8 cellular contexts compared by ENCODE assay signal in genomic region chr3:195542261-195542660, GRCh38. TPM values are rescaled to one million over a fixed set of nuclear protein-coding genes. Genes with fewer than 3 reads are reported as not detected.
DNase-seq lines count a peak whose midpoint lies in the region; ATAC-seq and TF ChIP-seq lines count a peak whose summit lies in the region.

No MANE protein-coding gene starts in this region.

- H3K27me3 Mint-ChIP-seq in CD14-positive monocyte (ENCODE audit: low read depth in 3 of 3) (peaks cover 17 to 25% (median 24%) of the 10 kb centered on the region in 3 donors), WTC11 (ENCODE audit: low read depth) (peaks cover 48% of the 10 kb centered on the region)

- no peak for TF ChIP-seq POLR2A in HCT116 (IDR thresholded peaks at IDR 0.05; ENCODE audit: borderline replicate concordance, extremely low read depth, insufficient read depth, insufficient read length)
- no peak for TF ChIP-seq POLR2A in spleen (IDR thresholded peaks at IDR 0.05)

- intact Hi-C loops in CD14-positive monocyte (cut with micrococcal nuclease) = loop anchor here (5.0 to 10.0 kb wide), 3 partner anchors 100 to 363 kb away; partner anchors contain the start of genes ACAP2 (in 1 of the 2), TNK2 (in 1 of the 2) and XXYLT1 (in 1 of the 2)
- intact Hi-C loops in HCT116 (cut with micrococcal nuclease) = no loop called here
- intact Hi-C loops in spleen (cut with DNase I; ENCODE audit: low total_unique reads) = no loop called here

- BruUV-seq in HCT116 (replicated peaks; lab: Mats Ljungman, UMichigan) = TSS peak; percentile 54

- H3K27ac Mint-ChIP-seq in CD14-positive monocyte (peak overlapping the region; percentile 93 to 98 (median 96)), WTC11 (no peak overlapping the region)

- H3K27me3 ChIP-seq in HCT116 (ENCODE audit: insufficient read depth, low read length) = no peaks in the 10 kb centered on the region
- no peaks in the 10 kb centered on the region; the same call in 1 of the 2 replicates for H3K27me3 ChIP-seq in iPS DF 6.9 (ENCODE audit: control insufficient read depth, insufficient read depth, low read length)
- H3K27me3 ChIP-seq in spleen (replicated peaks in 1 of 7) = no peaks in the 10 kb centered on the region

- RAD21 ChIA-PET in HCT116 (lab: Charles Lee; ENCODE audit: low non-redundant PET in 1 of 2, low total read pairs in 2 of 2, uncharacterized antibody in 2 of 2, unreplicated experiment in 2 of 2) = no interaction called here

- H3K9ac ChIP-seq in HCT116 (ENCODE audit: low read length) = peak overlapping the region; percentile 74

- peak overlapping the region; percentile 89 to 94 for H3K4me3 Mint-ChIP-seq in CD14-positive monocyte
- H3K4me3 Mint-ChIP-seq in WTC11 = peak overlapping the region; percentile 89

- WGBS in iPS DF 6.9 (ENCODE audit: insufficient coverage, insufficient read length) = no CpG with 5 or more reads among the region's 6 CpGs
- 1% methylated on average over 6 of the region's 6 CpGs for WGBS in spleen, 5 donors

- peak overlapping the region; percentile 83 for H3K4me2 ChIP-seq in HCT116 (ENCODE audit: low read length)

- no peaks in the 10 kb centered on the region for H3K9me2 ChIP-seq in HCT116 (ENCODE audit: insufficient read depth)

- peaks cover 0 to 2% (median 0%) of the 10 kb centered on the region in 7 donors for H3K9me3 Mint-ChIP-seq in CD14-positive monocyte
- H3K9me3 Mint-ChIP-seq in WTC11 = no peaks in the 10 kb centered on the region

- H3K4me1 ChIP-seq in HCT116 (ENCODE audit: control insufficient read depth in 1 of 2, insufficient read depth in 2 of 2, low read length in 2 of 2) = peaks cover 18 to 34% of the 10 kb centered on the region in 2 experiments
- no peaks in the 10 kb centered on the region; the same call in 1 of the 2 replicates for H3K4me1 ChIP-seq in iPS DF 6.9 (ENCODE audit: control insufficient read depth, insufficient read depth, low read length)
- peaks cover 44 to 90% (median 82%) of the 10 kb centered on the region in 6 donors for H3K4me1 ChIP-seq in spleen

- DNase-seq in CD14-positive monocyte (ENCODE audit: low spot score) (no peak), HCT116 (ENCODE audit: low read depth, low spot score) (no peak), WTC11 (ENCODE audit: low spot score) (no peak), iPS DF 6.9 (ENCODE audit: low read depth, low spot score) (no peak), spleen (no peak), nucleus accumbens (lab: John Stamatoyannopoulos, UW) (no peak)
- DNase-seq in effector CD8-positive, alpha-beta T cell (lab: John Stamatoyannopoulos, UW) = no peak

- peaks cover 53% of the 10 kb centered on the region for H3K79me2 ChIP-seq in HCT116 (ENCODE audit: insufficient read depth, low read length)

- TF ChIP-seq CTCF in CD14-positive monocyte (IDR thresholded peaks at IDR 0.05) (no peak), HCT116 (IDR thresholded peaks at IDR 0.05 in 2 of 3, conservative IDR thresholded peaks at IDR 0.05 in 1 of 3; ENCODE audit: borderline replicate concordance in 1 of 3, insufficient read depth in 1 of 3, low read depth in 2 of 3, low read length in 2 of 3) (no peak), WTC11 (IDR thresholded peaks at IDR 0.05) (no peak), spleen (IDR thresholded peaks at IDR 0.05 in 8 of 11, conservative IDR thresholded peaks at IDR 0.05 in 3 of 11) (no peak)

- CTCF ChIA-PET in HCT116 (lab: Charles Lee) (interaction anchor here (1.5 to 3.1 kb wide), 2 partner anchors 271 to 980 kb away, joined by 4 to 15 read pairs; partner anchors contain the start of gene XXYLT1), WTC11 (lab: Charles Lee) (interaction anchor here (1.6 to 3.5 kb wide), 2 partner anchors 14 to 272 kb away, joined by 7 to 37 read pairs; partner anchors contain the start of gene XXYLT1)

- peak overlapping the region; percentile 74 to 76 for H3K4me3 ChIP-seq in HCT116 (replicated peaks in 1 of 2; ENCODE audit: low read depth in 1 of 2, low read length in 2 of 2)
- peak overlapping the region; percentile 60; the same call in 1 of the 2 replicates for H3K4me3 ChIP-seq in iPS DF 6.9 (ENCODE audit: low read length)
- H3K4me3 ChIP-seq in spleen = peak overlapping the region; percentile 66 to 89 (median 74)

- no peak overlapping the region for H2AFZ ChIP-seq in HCT116 (ENCODE audit: low read depth, low read length, poor library complexity, severe bottlenecking)

- H3K9me3 ChIP-seq in HCT116 (ENCODE audit: control insufficient read depth in 1 of 2, insufficient read depth in 1 of 2, low read depth in 1 of 2, low read length in 2 of 2) = no peaks in the 10 kb centered on the region
- H3K9me3 ChIP-seq in iPS DF 6.9 (ENCODE audit: control insufficient read depth, insufficient read depth, low read length) = no peaks in the 10 kb centered on the region
- no peaks in the 10 kb centered on the region for H3K9me3 ChIP-seq in spleen

- POLR2A ChIA-PET in HCT116 (lab: Charles Lee) (interaction anchor here (0.8 to 1.6 kb wide), 5 partner anchors 18 to 272 kb away, joined by 3 to 10 read pairs (median 7); no protein-coding TSS in a partner anchor), WTC11 (lab: Charles Lee) (interaction anchor here (1.4 to 2.3 kb wide), 2 partner anchors 8 to 271 kb away, joined by 3 to 7 read pairs; partner anchors contain the start of gene XXYLT1)

- H3K36me3 Mint-ChIP-seq in CD14-positive monocyte (peaks cover 0 to 8% of the 10 kb centered on the region in 2 donors), WTC11 (no peaks in the 10 kb centered on the region)

- ATAC-seq in HCT116 (no peak), WTC11 (no peak), HG03439 (IDR thresholded peaks at IDR 0.05; ENCODE audit: unreplicated experiment) (no peak)

- H3K27ac ChIP-seq in HCT116 (ENCODE audit: low read depth, low read length) (no peak overlapping the region), iPS DF 6.9 (ENCODE audit: low read length) (no peak overlapping the region), spleen (peak overlapping the region; percentile 94 to 99 (median 98))

- H3K4me1 Mint-ChIP-seq in CD14-positive monocyte = peaks cover 62% of the 10 kb centered on the region
- H3K4me1 Mint-ChIP-seq in WTC11 = peaks cover 34% of the 10 kb centered on the region

- no peak for TF ChIP-seq RAD21 in HCT116 (IDR thresholded peaks at IDR 0.05; ENCODE audit: low read depth)

- no peaks in the 10 kb centered on the region for H4K20me1 ChIP-seq in HCT116 (ENCODE audit: insufficient read depth)

- H3K36me3 ChIP-seq in HCT116 (ENCODE audit: control insufficient read depth in 1 of 2, insufficient read depth in 2 of 2, low read length in 2 of 2) (0 out of 4 replicates have a peak, but pooled peaks cover 0 to 3% of the 10 kb centered on the region in 2 experiments), iPS DF 6.9 (ENCODE audit: control insufficient read depth, insufficient read depth, low read length) (no peaks in the 10 kb centered on the region), spleen (no peaks in the 10 kb centered on the region)

TF ChIP-seq in HCT116, 20 proteins besides CTCF, POLR2A, EP300 and RAD21 (continues in another document):
- TF ChIP-seq MAX (IDR thresholded peaks at IDR 0.05) (no peak), ZNF274 (IDR thresholded peaks at IDR 0.05; ENCODE audit: low read depth, low read length) (no peak), CEBPB (IDR thresholded peaks at IDR 0.05; ENCODE audit: low read depth) (no peak), SP1 (IDR thresholded peaks at IDR 0.05; ENCODE audit: low read depth) (no peak), CBX3 (IDR thresholded peaks at IDR 0.05; ENCODE audit: low read depth) (no peak), YY1 (IDR thresholded peaks at IDR 0.05; ENCODE audit: extremely low read depth, insufficient replicate concordance, low read depth, low read length) (no peak), POLR2AphosphoS5 (IDR thresholded peaks at IDR 0.05; ENCODE audit: low read depth, low read length) (no peak), TCF7L2 (IDR thresholded peaks at IDR 0.05; ENCODE audit: borderline replicate concordance, extremely low read depth, insufficient read depth, insufficient read length) (no peak), EZH2 (IDR thresholded peaks at IDR 0.05) (no peak), FOSL1 (IDR thresholded peaks at IDR 0.05; ENCODE audit: low read depth) (no peak)

TF ChIP-seq in WTC11, 78 proteins besides CTCF, POLR2A, EP300 and RAD21 (continues in another document):
- no peak for TF ChIP-seq TCF7 (CRISPR knock-in tag; IDR thresholded peaks at IDR 0.05; ENCODE audit: low read depth)

RNA-seq across cellular contexts. Expression of gene PPP1R2, which starts 0.9 kb away (rescaled TPM):
- polyA plus RNA-seq in CD14-positive monocyte (100 to 1,000 TPM; 118 to 121 TPM), spleen (10 to 100 TPM; 30.7 to 37.8 (median 34.9) TPM)
- total RNA-seq in HCT116 (2021; ENCODE audit: unreplicated experiment) (46.1 TPM), WTC11 (2021) (28.1 to 34.0 TPM (median 32.9 TPM) in 3 replicates), spleen (100 to 1,000 TPM in 1 of 7 donors, 10 to 100 TPM in 6; 52.7 to 168 (median 67.7) TPM)
- 24.0 and 27.0 TPM in 2 replicates for polyA plus RNA-seq in HCT116 (2012)

RNA-seq across cellular contexts. Expression of gene APOD, which starts 41.5 kb away (rescaled TPM):
- not detected for polyA plus RNA-seq in CD14-positive monocyte
- total RNA-seq in HCT116 (2021; ENCODE audit: unreplicated experiment) = 0.76 TPM
- polyA plus RNA-seq in HCT116 (2012) = 0.85 and 0.91 TPM in 2 replicates
- total RNA-seq in WTC11 (2021) = 0.18 TPM in 1 of 3 replicates, not detected in the others
- total RNA-seq in spleen = 1 to 10 TPM; 1.9 to 6.8 (median 3.5) TPM
- 10 to 100 TPM in 2 of 3 donors, 1 to 10 TPM in 1; 4.6 to 50.5 (median 11.0) TPM for polyA plus RNA-seq in spleen

Comparison
In these comparisons a context has a peak if more than half of its experiments do, and no peak if none do; other contexts are left out.
1. H3K27ac ChIP-seq: peak in spleen (8 of 8); none in HCT116 (single experiment) and iPS DF 6.9 (single experiment).
2. intact Hi-C loops: an anchor here in CD14-positive monocyte (5.0 to 10.0 kb wide); none called in HCT116 and spleen.
3. Peak in every context shown above with its lines, with median percentiles within 50 percentile points of each other: H3K4me3 ChIP-seq.